8 cellular contexts compared by ENCODE assay signal in the genomic region with DNA sequence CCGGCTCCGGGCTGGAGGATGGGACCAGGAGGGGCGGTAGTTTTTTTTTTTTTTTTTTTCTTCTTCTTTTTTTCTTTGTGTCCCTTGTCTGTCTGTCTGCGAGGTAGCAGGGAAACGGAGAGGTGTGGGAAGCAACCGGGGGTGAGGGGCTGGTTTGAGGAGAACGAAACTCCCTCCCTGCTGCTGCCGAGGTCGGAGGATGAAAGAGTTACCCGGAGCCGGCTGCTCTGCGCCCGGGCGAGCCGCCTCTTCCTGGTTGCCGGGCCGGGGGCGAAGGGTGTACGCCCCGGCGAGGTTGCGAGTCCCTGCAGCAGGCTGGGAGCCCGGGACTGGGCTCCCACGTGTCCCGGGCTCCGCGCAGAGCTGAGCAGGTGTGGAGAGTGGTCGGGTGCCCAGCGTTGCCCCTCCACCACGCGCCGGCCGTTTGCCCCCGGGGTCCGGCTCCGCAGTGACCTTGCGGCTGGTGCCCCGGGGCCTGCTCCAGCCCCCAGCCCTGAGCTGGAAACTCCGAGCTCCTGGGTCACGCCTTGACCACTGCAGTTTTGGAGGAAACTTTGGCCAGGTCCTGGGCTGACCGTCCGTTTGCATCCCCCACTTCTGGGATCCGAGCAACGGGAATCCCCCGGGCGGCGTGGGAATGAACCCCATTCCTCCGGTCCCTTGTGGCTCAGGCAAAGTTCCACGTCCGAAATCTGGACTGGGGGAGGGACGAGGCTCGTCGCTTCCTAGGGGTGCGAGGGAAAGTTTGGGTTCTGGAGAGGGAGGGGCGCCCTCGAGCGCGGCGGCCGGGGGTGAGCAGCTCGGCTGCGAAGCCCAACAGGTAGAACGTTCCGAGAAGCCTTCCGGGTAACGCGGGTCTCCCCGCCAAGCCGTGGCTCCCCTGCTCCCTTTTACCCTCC. TPM values are rescaled to one million over a fixed set of nuclear protein-coding genes. Genes with fewer than 3 reads are reported as not detected.
DNase-seq lines count a peak whose midpoint lies in the region; ATAC-seq and TF ChIP-seq lines count a peak whose summit lies in the region.

No MANE protein-coding gene starts in this region.

- no peak for TF ChIP-seq CTCF in lung (IDR thresholded peaks at IDR 0.05; ENCODE audit: control extremely low read depth, extremely low read depth)

- H3K4me3 Mint-ChIP-seq in IgD-negative memory B cell = peak overlapping the region; percentile 98 to 99 (median 99)
- peak overlapping the region; percentile 91 for H3K4me3 Mint-ChIP-seq in activated CD4-positive, alpha-beta T cell treated with anti-CD3 and anti-CD28 coated beads for 36 hours

- peaks cover 2 to 7% of the 10 kb centered on the region in 2 donors for H3K4me1 ChIP-seq in lung (ENCODE audit: control insufficient read depth in 2 of 2, insufficient read depth in 2 of 2, low read length in 2 of 2)

- peak overlapping the region in 1 of 2 donors; percentile 91 for H3K27ac ChIP-seq in lung (ENCODE audit: low read depth in 1 of 2, low read length in 1 of 2)

- H3K27me3 Mint-ChIP-seq in IgD-negative memory B cell = no peaks in the 10 kb centered on the region
- no peaks in the 10 kb centered on the region for H3K27me3 Mint-ChIP-seq in activated CD4-positive, alpha-beta T cell treated with anti-CD3 and anti-CD28 coated beads for 36 hours

- intact Hi-C loops in activated CD4-positive, alpha-beta T cell treated with anti-CD3 and anti-CD28 coated beads for 36 hours (cut with DNase I, micrococcal nuclease) = loop anchor here (1.0 to 5.0 kb wide), 14 partner anchors 36 to 649 kb away; partner anchors contain the start of genes SLC41A2 (in 2 of the 2), NOPCHAP1 (in 1 of the 2), NT5DC3 (in 1 of the 2) and WASHC4 (in 1 of the 2)

- no peaks in the 10 kb centered on the region for H3K36me3 Mint-ChIP-seq in IgD-negative memory B cell
- peaks cover 2% of the 10 kb centered on the region for H3K36me3 Mint-ChIP-seq in activated CD4-positive, alpha-beta T cell treated with anti-CD3 and anti-CD28 coated beads for 36 hours (ENCODE audit: low read depth)

- peak overlapping the region; percentile 93 to 96 (median 94) for H3K27ac Mint-ChIP-seq in IgD-negative memory B cell
- H3K27ac Mint-ChIP-seq in activated CD4-positive, alpha-beta T cell treated with anti-CD3 and anti-CD28 coated beads for 36 hours = peak overlapping the region; percentile 97

- CTCF ChIA-PET in activated CD4-positive, alpha-beta T cell treated with anti-CD3 and anti-CD28 coated beads for 36 hours (lab: Charles Lee) = interaction anchor here (0.7 to 3.9 kb wide), 10 partner anchors 15 to 733 kb away, joined by 3 to 19 read pairs (median 6); no protein-coding TSS in a partner anchor

- no peaks in the 10 kb centered on the region for H3K27me3 ChIP-seq in lung (ENCODE audit: control insufficient read depth, insufficient read depth)

- no peaks in the 10 kb centered on the region for H3K9me3 Mint-ChIP-seq in IgD-negative memory B cell
- H3K9me3 Mint-ChIP-seq in activated CD4-positive, alpha-beta T cell treated with anti-CD3 and anti-CD28 coated beads for 36 hours (ENCODE audit: low read depth) = no peaks in the 10 kb centered on the region

- DNase-seq in COLO829 (ENCODE audit: low spot score) = peak; percentile 16
- DNase-seq in activated CD4-positive, alpha-beta T cell treated with anti-CD3 and anti-CD28 coated beads for 36 hours = peak; percentile 73
- DNase-seq in dermis blood vessel endothelial cell = peak; percentile 46
- DNase-seq in lung (ENCODE audit: low spot score) = no peak
- peak; percentile 51 for DNase-seq in stimulated activated naive CD4-positive, alpha-beta T cell treated with Interleukin-2 at 50 U/mL for 16 hours (lab: John Stamatoyannopoulos, UW)

- ATAC-seq in activated CD4-positive, alpha-beta T cell treated with anti-CD3 and anti-CD28 coated beads for 36 hours = peak; percentile 40
- ATAC-seq in lung (ENCODE audit: insufficient read depth, low FRiP score) (no peak), GM18870 (IDR thresholded peaks at IDR 0.05; ENCODE audit: unreplicated experiment) (no peak), HG02840 (IDR thresholded peaks at IDR 0.05; ENCODE audit: low FRiP score, unreplicated experiment) (no peak)

- WGBS in lung, 2 donors = 0 to 1% methylated on average over 69 of the region's 69 CpGs

- H3K4me1 Mint-ChIP-seq in IgD-negative memory B cell = peaks cover 27 to 44% (median 36%) of the 10 kb centered on the region in 3 donors
- peaks cover 48% of the 10 kb centered on the region for H3K4me1 Mint-ChIP-seq in activated CD4-positive, alpha-beta T cell treated with anti-CD3 and anti-CD28 coated beads for 36 hours

- H3K36me3 ChIP-seq in lung (ENCODE audit: control insufficient read depth in 2 of 2, insufficient read depth in 2 of 2, low read length in 2 of 2) = no peaks in the 10 kb centered on the region

- POLR2A ChIA-PET in activated CD4-positive, alpha-beta T cell treated with anti-CD3 and anti-CD28 coated beads for 36 hours (lab: Charles Lee) = interaction anchor here (0.6 to 0.7 kb wide), 2 partner anchors 229 to 237 kb away, joined by 3 read pairs; no protein-coding TSS in a partner anchor

- no peaks in the 10 kb centered on the region for H3K9me3 ChIP-seq in lung (ENCODE audit: control insufficient read depth in 2 of 2, insufficient read depth in 1 of 2, low read length in 1 of 2)

- peak overlapping the region; percentile 81 for H3K4me3 ChIP-seq in lung

RNA-seq across cellular contexts. Expression of gene CHST11, which starts 1.2 kb away (rescaled TPM):
- polyA plus RNA-seq in IgD-negative memory B cell (41.7 TPM), lung (10 to 100 TPM in 1 of 2 donors, 1 to 10 TPM in 1; 9.0 to 29.1 TPM)
- total RNA-seq in activated CD4-positive, alpha-beta T cell treated with anti-CD3 and anti-CD28 coated beads for 36 hours = 10 to 100 TPM; 33.3 to 33.6 TPM
- total RNA-seq in dermis blood vessel endothelial cell (7.6 and 10.0 TPM in 2 replicates), lung (10 to 100 TPM; 26.4 to 63.2 TPM)
